In the genomic region with DNA sequence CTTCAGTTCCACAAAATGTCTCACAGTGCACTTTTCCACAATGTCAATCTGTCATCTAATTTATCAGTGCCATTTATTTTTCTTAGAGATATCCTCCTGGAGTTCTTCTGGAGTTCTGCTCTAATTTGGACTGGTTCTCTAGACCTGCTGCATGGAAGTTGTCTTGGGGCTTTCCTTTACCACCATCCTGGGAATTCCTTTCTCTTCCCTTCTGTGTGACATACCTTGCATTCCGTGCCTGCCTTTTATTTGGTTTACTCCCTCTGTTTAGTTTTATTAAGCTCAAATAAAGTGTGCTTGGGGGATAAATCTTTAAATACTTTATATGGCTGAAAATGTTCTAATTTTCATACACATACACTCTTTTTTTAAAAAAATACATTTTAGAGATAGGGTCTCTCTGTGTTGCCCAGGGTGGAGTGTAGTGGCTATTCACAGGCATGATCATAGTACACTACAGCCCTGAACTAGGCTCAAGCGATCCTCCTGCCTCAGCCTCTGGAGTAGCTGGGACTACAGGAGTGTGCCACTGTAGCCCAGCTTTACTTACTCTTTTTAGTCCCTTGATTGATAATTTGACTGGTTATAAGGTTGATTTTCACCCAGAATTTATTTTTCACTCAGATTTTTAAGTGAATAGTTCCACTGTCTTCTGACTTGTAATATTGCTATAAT, we compare ENCODE assay signal across 19 cellular contexts. TPM values are rescaled to one million over a fixed set of nuclear protein-coding genes. Genes with fewer than 3 reads are reported as not detected.
DNase-seq lines count a peak whose midpoint lies in the region; ATAC-seq and TF ChIP-seq lines count a peak whose summit lies in the region.
"Had no signal": no experiment of that assay in that cellular context is flagged by ENCODE, and none has a peak within 500 bp of the region (broad histone marks: within the 10 kb centered on the region; RNA-seq: fewer than 3 reads in every experiment).

No MANE protein-coding gene starts in this region.

- no peaks in the 10 kb centered on the region for H4K20me1 ChIP-seq in H9 (ENCODE audit: control insufficient read depth, insufficient read depth, insufficient read length)

- no peaks in the 10 kb centered on the region for H3K23me2 ChIP-seq in H9 (ENCODE audit: insufficient read length, low read depth, low read length, poor library complexity, severe bottlenecking)

- no peaks in the 10 kb centered on the region for H3K27me3 Mint-ChIP-seq in CD4-positive, CD25-positive, alpha-beta regulatory T cell
- H3K27me3 Mint-ChIP-seq in H9 (ENCODE audit: low read depth) = no peaks in the 10 kb centered on the region
- H3K27me3 Mint-ChIP-seq in brain = peaks cover 3% of the 10 kb centered on the region
- no peaks in the 10 kb centered on the region for H3K27me3 Mint-ChIP-seq in naive B cell
- H3K27me3 Mint-ChIP-seq: dendritic cell treated with granulocyte-macrophage colony-stimulating factor and Interleukin-4, amounts not matched to agents 40 ng/mL and 50 ng/mL, for 4 days had no signal

- DNase-seq in CD4-positive, CD25-positive, alpha-beta regulatory T cell = no peak
- DNase-seq in H9 (no peak), naive B cell (no peak), GM10248 (ENCODE audit: extremely low spot score) (no peak), DMS153 (lab: John Stamatoyannopoulos, UW) (no peak), coronary artery (ENCODE audit: low spot score) (no peak), esophagus muscularis mucosa (ENCODE audit: extremely low spot score) (no peak)
- DNase-seq: activated CD4-positive, alpha-beta T cell treated with anti-CD3 and anti-CD28 coated beads, Interleukin-2, amount 50 U/mL, for 48 hours; DMS79; hypothalamus; Karpas-422; NCI-H1436; NCI-H345; SJCRH30; stimulated activated CD4-positive, alpha-beta T cell treated with anti-CD3 and anti-CD28 coated beads, Interleukin-4, amount 100 ng/mL, for 4 hours; upper lobe of left lung had no signal

- H3K27ac ChIP-seq in CD4-positive, CD25-positive, alpha-beta regulatory T cell (ENCODE audit: insufficient read depth, low read length, poor library complexity, severe bottlenecking) = no peak overlapping the region
- no peak overlapping the region for H3K27ac ChIP-seq in H9 (ENCODE audit: insufficient read length, low read depth, low read length)
- H3K27ac ChIP-seq in coronary artery = no peak overlapping the region
- no peak overlapping the region for H3K27ac ChIP-seq in esophagus muscularis mucosa (replicated peaks in 1 of 4)
- H3K27ac ChIP-seq: SJCRH30, upper lobe of left lung had no signal

- H2BK20ac ChIP-seq in H9 (ENCODE audit: low read depth, low read length, poor library complexity, severe bottlenecking) = no peak overlapping the region

- H2BK5ac ChIP-seq in H9 (ENCODE audit: insufficient read length, low read length) = no peak overlapping the region

- no peak overlapping the region for H4K8ac ChIP-seq in H9 (replicated peaks; ENCODE audit: insufficient read length, low read depth, low read length)

- no peak overlapping the region for H3K4ac ChIP-seq in H9 (ENCODE audit: low read depth, low read length)

- no peak overlapping the region for H2BK15ac ChIP-seq in H9 (ENCODE audit: low read depth, low read length)

- peak overlapping the region in 3 of 4 donors; percentile 7 to 59 (median 25) for H3K4me3 Mint-ChIP-seq in CD4-positive, CD25-positive, alpha-beta regulatory T cell
- H3K4me3 Mint-ChIP-seq in H9 (peak overlapping the region in 1 of 2 experiments; percentile 20; a peak in 1 of 5 replicates), brain (no peak overlapping the region), naive B cell (peak overlapping the region in 1 of 8 donors; percentile 5)
- H3K4me3 Mint-ChIP-seq: activated T-helper 1 cell treated with anti-CD3 and anti-CD28 coated beads, Interleukin-12 subunit alpha, Interleukin-12 subunit beta, Interleukin-2, Interleukin-4 antibody, amounts not matched to agents 30 ng/mL and 10 ng/mL and 1 ng/mL, durations not matched to agents 14 hours and 24 hours and 36 hours; dendritic cell treated with granulocyte-macrophage colony-stimulating factor and Interleukin-4, amounts not matched to agents 40 ng/mL and 50 ng/mL, for 4 days had no signal

- H3K18ac ChIP-seq in H9 (ENCODE audit: insufficient read length, low read depth, low read length) = no peak overlapping the region

- H3K9me3 ChIP-seq in CD4-positive, CD25-positive, alpha-beta regulatory T cell (ENCODE audit: control insufficient read depth in 2 of 2, low read length in 2 of 2) = no peaks in the 10 kb centered on the region
- H3K9me3 ChIP-seq in H9 (ENCODE audit: control insufficient read depth, low read depth, low read length) (no peaks in the 10 kb centered on the region), esophagus muscularis mucosa (no peaks in the 10 kb centered on the region)
- H3K9me3 ChIP-seq: upper lobe of left lung had no signal

- no peak overlapping the region for H3K56ac ChIP-seq in H9 (ENCODE audit: insufficient read length, low read depth, low read length)

- H3K14ac ChIP-seq in H9 (ENCODE audit: insufficient read depth, low read length) = no peak overlapping the region

- CTCF ChIA-PET in GM10248 (lab: Yijun Ruan, JAX) = interaction anchor here (1.1 to 5.7 kb wide), 2 partner anchors 14 to 211 kb away, joined by 3 to 33 read pairs; a partner anchor contains a TSS

- no CpG with 5 or more reads among the region's 2 CpGs for WGBS in H9 (ENCODE audit: extremely low coverage, insufficient read length, low lambda C conversion rate)
- WGBS in esophagus muscularis mucosa = 75% methylated on average over 2 of the region's 2 CpGs

- TF ChIP-seq POLR2A in esophagus muscularis mucosa (IDR thresholded peaks at IDR 0.05; ENCODE audit: low read depth) = no peak

- H3T11ph ChIP-seq in H9 (ENCODE audit: low read length) = no peak overlapping the region

- H3K23ac ChIP-seq in H9 (ENCODE audit: insufficient read length, low read depth, low read length) = no peak overlapping the region

- H2AFZ ChIP-seq in H9 (ENCODE audit: low read length) = no peak overlapping the region

- peaks cover 23% of the 10 kb centered on the region for H3K4me1 ChIP-seq in CD4-positive, CD25-positive, alpha-beta regulatory T cell (ENCODE audit: control insufficient read depth, insufficient read depth, low read length, poor library complexity, severe bottlenecking)
- H3K4me1 ChIP-seq in H9 (ENCODE audit: insufficient read depth, low read length) (no peaks in the 10 kb centered on the region; the same call in 1 of the 2 replicates), esophagus muscularis mucosa (peaks cover 0 to 20% (median 9%) of the 10 kb centered on the region in 4 donors)

- H3K9me3 Mint-ChIP-seq in CD4-positive, CD25-positive, alpha-beta regulatory T cell = no peaks in the 10 kb centered on the region
- no peaks in the 10 kb centered on the region for H3K9me3 Mint-ChIP-seq in H9
- peaks cover 0 to 29% (median 19%) of the 10 kb centered on the region in 5 experiments for H3K9me3 Mint-ChIP-seq in brain
- no peaks in the 10 kb centered on the region for H3K9me3 Mint-ChIP-seq in naive B cell
- H3K9me3 Mint-ChIP-seq: activated T-helper 1 cell treated with anti-CD3 and anti-CD28 coated beads, Interleukin-12 subunit alpha, Interleukin-12 subunit beta, Interleukin-2, Interleukin-4 antibody, amounts not matched to agents 30 ng/mL and 10 ng/mL and 1 ng/mL, durations not matched to agents 14 hours and 24 hours and 36 hours; dendritic cell treated with granulocyte-macrophage colony-stimulating factor and Interleukin-4, amounts not matched to agents 40 ng/mL and 50 ng/mL, for 4 days had no signal

- peaks cover 23% of the 10 kb centered on the region for H3K36me3 Mint-ChIP-seq in CD4-positive, CD25-positive, alpha-beta regulatory T cell
- peaks cover 9 to 27% (median 24%) of the 10 kb centered on the region in 3 experiments for H3K36me3 Mint-ChIP-seq in H9 (ENCODE audit: insufficient read depth in 1 of 3, low read depth in 3 of 3)
- H3K36me3 Mint-ChIP-seq in brain = peaks cover 83% of the 10 kb centered on the region
- H3K36me3 Mint-ChIP-seq in naive B cell = peaks cover 6 to 7% of the 10 kb centered on the region in 2 donors

- H2BK120ac ChIP-seq in H9 (ENCODE audit: low read depth, low read length, poor library complexity, severe bottlenecking) = no peak overlapping the region

- no peak overlapping the region for H3K4me3 ChIP-seq in CD4-positive, CD25-positive, alpha-beta regulatory T cell (ENCODE audit: low read depth, low read length)
- H3K4me3 ChIP-seq in coronary artery (no peak overlapping the region), esophagus muscularis mucosa (no peak overlapping the region)
- H3K4me3 ChIP-seq: SJCRH30, upper lobe of left lung had no signal

- H4K91ac ChIP-seq in H9 (ENCODE audit: insufficient read length, low read depth, low read length) = no peak overlapping the region

- H3K27me3 ChIP-seq in CD4-positive, CD25-positive, alpha-beta regulatory T cell (ENCODE audit: control insufficient read depth, insufficient read depth, low read length) = no peaks in the 10 kb centered on the region
- H3K27me3 ChIP-seq in H9 (ENCODE audit: insufficient read depth, low read length) (no peaks in the 10 kb centered on the region), esophagus muscularis mucosa (no peaks in the 10 kb centered on the region)
- H3K27me3 ChIP-seq: SJCRH30, upper lobe of left lung had no signal

- H3K36me3 ChIP-seq in CD4-positive, CD25-positive, alpha-beta regulatory T cell (ENCODE audit: control insufficient read depth, insufficient read depth, low read length) = no peaks in the 10 kb centered on the region
- no peaks in the 10 kb centered on the region for H3K36me3 ChIP-seq in esophagus muscularis mucosa
- H3K36me3 ChIP-seq: upper lobe of left lung had no signal

- H2AK5ac ChIP-seq in H9 (ENCODE audit: insufficient read length, low read length) = no peak overlapping the region

- H3K4me2 ChIP-seq in H9 (ENCODE audit: insufficient read depth, insufficient read length, low read length) = no peak overlapping the region

- no peaks in the 10 kb centered on the region for H3K79me1 ChIP-seq in H9 (ENCODE audit: insufficient read depth, low read depth, low read length, poor library complexity, severe bottlenecking)

- TF ChIP-seq CTCF in H9 (conservative IDR thresholded peaks at IDR 0.05) (no peak), brain (conservative IDR thresholded peaks at IDR 0.05) (no peak), GM10248 (IDR thresholded peaks at IDR 0.05; ENCODE audit: control extremely low read depth, extremely low read depth, low read depth, missing control alignments) (no peak), coronary artery (IDR thresholded peaks at IDR 0.05) (no peak), esophagus muscularis mucosa (IDR thresholded peaks at IDR 0.05) (no peak)

- no peak overlapping the region for H2BK12ac ChIP-seq in H9 (ENCODE audit: insufficient read length, low read depth, low read length)

- no peak overlapping the region for H3K9ac ChIP-seq in H9 (ENCODE audit: extremely low read depth, insufficient read length, low read length)

- intact Hi-C loops in esophagus muscularis mucosa (cut with DNase I) = no loop called here

- POLR2A ChIA-PET in GM10248 (lab: Yijun Ruan, JAX) = no interaction called here

- H3K79me2 ChIP-seq in H9 (ENCODE audit: insufficient read depth, low read length) = peaks cover 67% of the 10 kb centered on the region

- peak overlapping the region; percentile 36 to 49 (median 38) for H3K27ac Mint-ChIP-seq in CD4-positive, CD25-positive, alpha-beta regulatory T cell
- H3K27ac Mint-ChIP-seq in H9 (peak overlapping the region; percentile 50 to 93 (median 84); a peak in 5 of 7 replicates), brain (peak overlapping the region in 3 of 5 experiments; percentile 8 to 19 (median 16)), naive B cell (peak overlapping the region in 5 of 6 donors; percentile 18 to 88 (median 71))
- H3K27ac Mint-ChIP-seq: activated T-helper 1 cell treated with anti-CD3 and anti-CD28 coated beads, Interleukin-12 subunit alpha, Interleukin-12 subunit beta, Interleukin-2, Interleukin-4 antibody, amounts not matched to agents 30 ng/mL and 10 ng/mL and 1 ng/mL, durations not matched to agents 14 hours and 24 hours and 36 hours; dendritic cell treated with granulocyte-macrophage colony-stimulating factor and Interleukin-4, amounts not matched to agents 40 ng/mL and 50 ng/mL, for 4 days had no signal

- no peak for ATAC-seq in CD4-positive, CD25-positive, alpha-beta regulatory T cell (ENCODE audit: low read depth in 2 of 2)
- no peak for ATAC-seq in naive B cell (ENCODE audit: low read depth in 2 of 2)

- H4K5ac ChIP-seq in H9 (ENCODE audit: insufficient read length, low read depth, low read length) = no peak overlapping the region

- peaks cover 47 to 84% (median 60%) of the 10 kb centered on the region in 4 donors for H3K4me1 Mint-ChIP-seq in CD4-positive, CD25-positive, alpha-beta regulatory T cell
- H3K4me1 Mint-ChIP-seq in H9 = peaks cover 37 to 58% of the 10 kb centered on the region in 2 experiments
- peaks cover 51% of the 10 kb centered on the region for H3K4me1 Mint-ChIP-seq in brain
- H3K4me1 Mint-ChIP-seq in naive B cell = peaks cover 29 to 74% (median 40%) of the 10 kb centered on the region in 3 donors

- TF ChIP-seq EP300 in esophagus muscularis mucosa (IDR thresholded peaks at IDR 0.05) = no peak

RNA-seq across cellular contexts. Expression of a gene that starts 14.4 kb away (rescaled TPM):
- total RNA-seq in CD4-positive, CD25-positive, alpha-beta regulatory T cell = 53.0 TPM
- polyA plus RNA-seq in CD4-positive, CD25-positive, alpha-beta regulatory T cell = 10 to 100 TPM; 63.5 to 80.5 (median 77.7) TPM
- total RNA-seq in H9 (2021) = 103 and 110 TPM in 2 replicates
- 4.0 TPM for polyA plus RNA-seq in brain (ENCODE audit: insufficient read depth, low read depth, low replicate concordance)
- polyA plus RNA-seq in naive B cell (ENCODE audit: low read depth in 6 of 6) = 100 to 1,000 TPM in 3 of 6 donors, 10 to 100 TPM in 3; 83.6 to 146 (median 97.7) TPM
- 10 to 100 TPM in 2 of 4 donors, 1 to 10 TPM in 2; 7.1 to 13.4 (median 9.9) TPM for total RNA-seq in esophagus muscularis mucosa

Comparison
In these comparisons a context has a peak if more than half of its experiments do, and no peak if none do; other contexts are left out.
1. H3K27ac Mint-ChIP-seq: peak in every context shown above with its lines; median percentile 84 in H9; 71 in naive B cell; 38 in CD4-positive, CD25-positive, alpha-beta regulatory T cell; 16 in brain.
2. H3K4me3 Mint-ChIP-seq: peak in CD4-positive, CD25-positive, alpha-beta regulatory T cell (3 of 4); none in brain (0 of 5).